ENCODE assay signal across 8 cellular contexts in genomic region chr12:9634177-9634803, GRCh38. TPM values are rescaled to one million over a fixed set of nuclear protein-coding genes. Genes with fewer than 3 reads are reported as not detected.
A peak's percentile ranks its signal among the peaks of the same experiment; 100 is the strongest.
DNase-seq lines count a peak whose midpoint lies in the region; ATAC-seq, FAIRE-seq and TF ChIP-seq lines count a peak whose summit lies in the region.

No MANE protein-coding gene starts in this region.

- in situ Hi-C loops in K562 (cut with MboI): loop anchor here (25.0 kb wide), 1 partner anchor 297 kb away; no protein-coding TSS in a partner anchor

- ATAC-seq in K562 (peak; percentile 70), HG03159 (IDR thresholded peaks at IDR 0.05; ENCODE audit: unreplicated experiment) (no peak)

- 0% methylated on average over 2 of the region's 2 CpGs for WGBS in K562 (ENCODE audit: insufficient coverage, low coverage, missing lambda C conversion rate)
- 24% methylated on average over 2 of the region's 2 CpGs for WGBS in liver

- no TSS peak for BruUV-seq in K562 (replicated peaks; lab: Mats Ljungman, UMichigan)

- FAIRE-seq in K562 (lab: Jason Lieb, UNC): peak; percentile 71

- H3K27me3 ChIP-seq in K562 (ENCODE audit: control insufficient read depth in 2 of 2, insufficient read depth in 2 of 2, low read length in 2 of 2) (no peaks in the 10 kb centered on the region), liver (ENCODE audit: control insufficient read depth in 4 of 4, insufficient read depth in 4 of 4, low read length in 3 of 4) (no peaks in the 10 kb centered on the region)

- no peaks in the 10 kb centered on the region; the same call in 1 of the 2 replicates for H3K9me3 ChIP-seq in K562 (replicated peaks; ENCODE audit: control insufficient read depth, insufficient read depth, low read depth, low read length)
- H3K9me3 ChIP-seq in liver (ENCODE audit: control insufficient read depth in 4 of 4, low read length in 3 of 4): no peaks in the 10 kb centered on the region

- H3K4me2 ChIP-seq in K562 (ENCODE audit: insufficient read depth, low read length): no peak overlapping the region

- DNase-seq in NCI-H2107 treated with DMSO at 0.1 percent for 48 hours (lab: John Stamatoyannopoulos, UW; ENCODE audit: unreplicated experiment) (peak; percentile 10), NCI-H2107 (lab: John Stamatoyannopoulos, UW) (no peak), UCSD-AML1 (lab: John Stamatoyannopoulos, UW; ENCODE audit: unreplicated experiment) (peak; percentile 13), K562 (ENCODE audit: extremely low read depth in 1 of 4, low spot score in 3 of 4) (peak; percentile 21 to 69 (median 30))
- DNase-seq in stimulated activated CD8-positive, alpha-beta memory T cell treated with anti-CD3 and anti-CD28 coated beads, Interleukin-4, amount 100 ng/mL, for 48 hours: peak; percentile 89

- no peak for TF ChIP-seq POLR2A in K562 (conservative IDR thresholded peaks at IDR 0.05)

- H3K79me2 ChIP-seq in K562 (ENCODE audit: control insufficient read depth, insufficient read depth, low read length): no peaks in the 10 kb centered on the region

- TF ChIP-seq CTCF in LNCAP (IDR thresholded peaks at IDR 0.05) (peak; percentile 79), K562 (IDR thresholded peaks at IDR 0.05 in 2 of 3, conservative IDR thresholded peaks at IDR 0.05 in 1 of 3; ENCODE audit: insufficient read depth in 2 of 3, low read depth in 1 of 3, low read length in 3 of 3) (peak; percentile 52 to 66 (median 54); a peak in 5 of 6 replicates), liver (IDR thresholded peaks at IDR 0.05; ENCODE audit: low read depth, low read length, missing input control) (peak; percentile 47)

- CTCF ChIA-PET in K562 (lab: Yijun Ruan, JAX; ENCODE audit: low intra/inter-chr PET ratio): interaction anchor here (0.6 to 1.1 kb wide), 3 partner anchors 73 to 506 kb away, joined by 3 to 4 read pairs (median 3); no protein-coding TSS in a partner anchor

- no peak overlapping the region for H2AFZ ChIP-seq in K562 (ENCODE audit: low read depth, low read length)

- no peaks in the 10 kb centered on the region for H4K20me1 ChIP-seq in K562 (replicated peaks; ENCODE audit: control insufficient read depth, insufficient read depth, low read length)

- TF ChIP-seq EP300 in K562 (IDR thresholded peaks at IDR 0.05; ENCODE audit: low read length): no peak

- H3K27ac ChIP-seq in K562 (ENCODE audit: extremely low read depth, low read depth, low read length) (no peak overlapping the region), liver (ENCODE audit: low read depth in 1 of 2, low read length in 2 of 2) (no peak overlapping the region)

- no peaks in the 10 kb centered on the region; a peak in 1 of 5 replicates for H3K4me1 ChIP-seq in K562 (replicated peaks in 1 of 2; ENCODE audit: control insufficient read depth in 2 of 2, insufficient read depth in 2 of 2, low read length in 2 of 2)
- no peaks in the 10 kb centered on the region for H3K4me1 ChIP-seq in liver (ENCODE audit: control insufficient read depth in 4 of 4, insufficient read depth in 4 of 4, low read length in 3 of 4)

- H3K9ac ChIP-seq in K562 (ENCODE audit: insufficient read depth in 1 of 2, low read depth in 2 of 2, low read length in 2 of 2) (no peak overlapping the region), liver (ENCODE audit: low read depth in 1 of 2, low read length in 2 of 2) (no peak overlapping the region)

- intact Hi-C loops in K562 (cut with micrococcal nuclease): loop anchor here (1.0 to 5.0 kb wide), 3 partner anchors 74 to 163 kb away; no protein-coding TSS in a partner anchor

- POLR2A ChIA-PET in K562 (lab: Yijun Ruan, JAX): interaction anchor here (0.5 kb wide), 1 partner anchor 613 kb away, joined by 3 read pairs; no protein-coding TSS in a partner anchor

- TF ChIP-seq RAD21 in K562 (CRISPR knock-in tag; conservative IDR thresholded peaks at IDR 0.05 in 1 of 2, IDR thresholded peaks at IDR 0.05 in 1 of 2) (peak; percentile 27 to 82; a peak in 3 of 4 replicates), liver (IDR thresholded peaks at IDR 0.05) (peak; percentile 72 to 79)

- H3K36me3 ChIP-seq in K562 (ENCODE audit: control insufficient read depth, insufficient read depth, low read length): no peaks in the 10 kb centered on the region
- H3K36me3 ChIP-seq in liver (ENCODE audit: control insufficient read depth in 4 of 4, insufficient read depth in 3 of 4, low read depth in 1 of 4, low read length in 3 of 4): no peaks in the 10 kb centered on the region

- no peaks in the 10 kb centered on the region for H3K9me1 ChIP-seq in K562 (ENCODE audit: control insufficient read depth, insufficient read depth, low read length)

- H3K4me3 ChIP-seq in K562 (no peak overlapping the region), liver (ENCODE audit: low read depth in 1 of 3, low read length in 3 of 3) (no peak overlapping the region)

TF ChIP-seq in K562, 482 proteins besides CTCF, POLR2A, EP300 and RAD21:
- TF ChIP-seq SMC3 (conservative IDR thresholded peaks at IDR 0.05; ENCODE audit: insufficient read depth, low read depth, low read length) (0 out of 2 replicates have a peak, but pooled peaks have one; percentile 16), MAZ (CRISPR knock-in tag; conservative IDR thresholded peaks at IDR 0.05 in 1 of 2, IDR thresholded peaks at IDR 0.05 in 1 of 2) (0 out of 4 replicates have a peak, but pooled peaks of 1 of the 2 experiments have one; percentile 14), ZBTB8A (IDR thresholded peaks at IDR 0.05; ENCODE audit: partially characterized antibody) (no peak)

TF ChIP-seq in liver, 16 proteins besides CTCF, POLR2A, EP300 and RAD21 (continues in another document):
- TF ChIP-seq HNF4G (IDR thresholded peaks at IDR 0.05) (no peak), RXRA (IDR thresholded peaks at IDR 0.05) (no peak), FOXA1 (IDR thresholded peaks at IDR 0.05) (no peak), FOXA2 (IDR thresholded peaks at IDR 0.05) (no peak), GABPA (IDR thresholded peaks at IDR 0.05 in 1 of 2, conservative IDR thresholded peaks at IDR 0.05 in 1 of 2) (no peak), JUND (IDR thresholded peaks at IDR 0.05) (no peak), EGR1 (IDR thresholded peaks at IDR 0.05; ENCODE audit: low read depth in 2 of 2) (no peak), NR2F2 (IDR thresholded peaks at IDR 0.05) (no peak)
- TF ChIP-seq, protein P1, sequence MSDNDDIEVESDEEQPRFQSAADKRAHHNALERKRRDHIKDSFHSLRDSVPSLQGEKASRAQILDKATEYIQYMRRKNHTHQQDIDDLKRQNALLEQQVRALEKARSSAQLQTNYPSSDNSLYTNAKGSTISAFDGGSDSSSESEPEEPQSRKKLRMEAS (IDR thresholded peaks at IDR 0.05): no peak
- TF ChIP-seq, protein P2, sequence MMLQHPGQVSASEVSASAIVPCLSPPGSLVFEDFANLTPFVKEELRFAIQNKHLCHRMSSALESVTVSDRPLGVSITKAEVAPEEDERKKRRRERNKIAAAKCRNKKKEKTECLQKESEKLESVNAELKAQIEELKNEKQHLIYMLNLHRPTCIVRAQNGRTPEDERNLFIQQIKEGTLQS (IDR thresholded peaks at IDR 0.05): no peak

RNA-seq across cellular contexts. Expression of gene KLRB1, which starts 26.6 kb away (rescaled TPM):
- not detected in 2 replicates for total RNA-seq in K562 (2011; cell fraction: chromatin; rRNA removed; ENCODE audit: low replicate concordance)
- not detected in 2 replicates for total RNA-seq in K562 (2011; cell fraction: nucleolus; rRNA removed)
- not detected in 2 replicates for total RNA-seq in K562 (2011; cell fraction: nucleoplasm; rRNA removed)
- total RNA-seq in K562 (2014; rRNA removed): not detected in 2 replicates
- total RNA-seq in K562 (2014; rRNA removed; fragmentation: Illumina TruSeq; extraction: Trizol): not detected in 2 replicates
- total RNA-seq in K562 (2015; rRNA removed; fragmentation: Illumina TruSeq; extraction: Trizol): not detected in 2 replicates
- total RNA-seq in K562 (2021): not detected in 2 replicates
- polyA plus RNA-seq in K562 (2011; rRNA removed): not detected in 2 replicates
- polyA plus RNA-seq in K562 (2011; cell fraction: cytosol; rRNA removed): not detected in 2 replicates
- not detected in 2 replicates for polyA plus RNA-seq in K562 (2011; cell fraction: nucleus; rRNA removed)
- polyA plus RNA-seq in K562 (2012): not detected in 2 replicates
- polyA plus RNA-seq in K562 (2014; fragmentation: Illumina TruSeq; extraction: Trizol): not detected in 2 replicates
- not detected for polyA plus RNA-seq in K562 (2014; fragmentation: Nextera tagmentation; extraction: Ambion mirVana)
- polyA plus RNA-seq in K562 (2014; rRNA removed): not detected in 2 replicates
- polyA minus RNA-seq in K562 (2011; rRNA and poly(A)+ RNA removed): not detected in 2 replicates
- not detected in 2 replicates for polyA minus RNA-seq in K562 (2011; cell fraction: cytosol; rRNA and poly(A)+ RNA removed)
- not detected in 2 replicates for polyA minus RNA-seq in K562 (2011; cell fraction: nucleus; rRNA and poly(A)+ RNA removed)
- total RNA-seq in liver: 1 to 10 TPM in 1 of 2 donors, under 1 TPM in 1; 0.75 to 1.2 TPM
- 1 to 10 TPM in 1 of 2 donors, under 1 TPM in 1; 0.53 to 1.2 TPM for polyA plus RNA-seq in liver

RNA-seq across cellular contexts. Expression of gene CLEC2D, which starts 35.2 kb away (rescaled TPM):
- 5.6 and 13.6 TPM in 2 replicates for total RNA-seq in K562 (2011; cell fraction: chromatin; rRNA removed; ENCODE audit: low replicate concordance)
- 2.0 and 3.9 TPM in 2 replicates for total RNA-seq in K562 (2011; cell fraction: nucleolus; rRNA removed)
- 6.0 and 6.7 TPM in 2 replicates for total RNA-seq in K562 (2011; cell fraction: nucleoplasm; rRNA removed)
- total RNA-seq in K562 (2014; rRNA removed) (0.57 and 1.9 TPM in 2 replicates), K562 (2014; rRNA removed; fragmentation: Illumina TruSeq; extraction: Trizol) (2.6 and 3.2 TPM in 2 replicates), K562 (2015; rRNA removed; fragmentation: Illumina TruSeq; extraction: Trizol) (2.6 and 2.7 TPM in 2 replicates), K562 (2021) (2.2 TPM in 2 replicates), liver (1 to 10 TPM; 3.1 to 3.7 TPM)
- polyA plus RNA-seq in K562 (2011; rRNA removed) (5.0 and 6.1 TPM in 2 replicates), K562 (2014; fragmentation: Illumina TruSeq; extraction: Trizol) (2.1 and 2.2 TPM in 2 replicates), K562 (2014; fragmentation: Nextera tagmentation; extraction: Ambion mirVana) (1 to 10 TPM; 1.4 TPM), K562 (2014; rRNA removed) (2.0 and 3.7 TPM in 2 replicates), liver (1 to 10 TPM in 1 of 2 donors, under 1 TPM in 1; 0.16 to 2.8 TPM)
- 0.76 and 2.0 TPM in 2 replicates for polyA plus RNA-seq in K562 (2011; cell fraction: cytosol; rRNA removed)
- polyA plus RNA-seq in K562 (2011; cell fraction: nucleus; rRNA removed): 9.7 and 20.7 TPM in 2 replicates
- 1.4 and 7.6 TPM in 2 replicates for polyA plus RNA-seq in K562 (2012)
- polyA minus RNA-seq in K562 (2011; rRNA and poly(A)+ RNA removed): 3.5 and 4.2 TPM in 2 replicates
- 1.4 TPM in 1 of 2 replicates, not detected in the other for polyA minus RNA-seq in K562 (2011; cell fraction: cytosol; rRNA and poly(A)+ RNA removed)
- polyA minus RNA-seq in K562 (2011; cell fraction: nucleus; rRNA and poly(A)+ RNA removed): 3.1 and 6.4 TPM in 2 replicates
